13 cellular contexts compared by ENCODE assay signal in genomic region chr10:103278424-103278823, GRCh38. TPM values are rescaled to one million over a fixed set of nuclear protein-coding genes. Genes with fewer than 3 reads are reported as not detected.
A peak's percentile ranks its signal among the peaks of the same experiment; 100 is the strongest.
DNase-seq lines count a peak whose midpoint lies in the region; ATAC-seq and TF ChIP-seq lines count a peak whose summit lies in the region.
"Had no signal": no experiment of that assay in that cellular context is flagged by ENCODE, and none has a peak within 500 bp of the region (broad histone marks: within the 10 kb centered on the region; RNA-seq: fewer than 3 reads in every experiment).

No MANE protein-coding gene starts in this region.

- intact Hi-C loops in ascending aorta (cut with DNase I), result no loop called here
- intact Hi-C loops in left cardiac atrium (cut with DNase I), result no loop called here

- H3K4me1 ChIP-seq in ascending aorta, result peaks cover 8 to 12% of the 10 kb centered on the region in 2 donors

- H3K4me3 ChIP-seq in foreskin fibroblast (ENCODE audit: low read depth in 1 of 2, low read length in 2 of 2), result no peak overlapping the region
- no peak overlapping the region for H3K4me3 ChIP-seq in ascending aorta
- H3K4me3 ChIP-seq: SJCRH30 had no signal

- peaks cover 43% of the 10 kb centered on the region for H3K27me3 Mint-ChIP-seq in activated naive CD8-positive, alpha-beta T cell
- H3K27me3 Mint-ChIP-seq in activated naive CD8-positive, alpha-beta T cell treated with anti-CD3 and anti-CD28 coated beads, Interleukin-2, amount 50 U/mL, for 24 hours, result peaks cover 65% of the 10 kb centered on the region
- peaks cover 16% of the 10 kb centered on the region for H3K27me3 Mint-ChIP-seq in endothelial cell (ENCODE audit: unreplicated experiment)
- peaks cover 54 to 84% of the 10 kb centered on the region in 2 donors for H3K27me3 Mint-ChIP-seq in stimulated activated naive B cell treated with anti-CD40 and anti-IgM and Interleukin-4, amounts not matched to agents 10 μg/mL and 1 μg/mL and 100 μg/mL, for 72 hours

- H3K36me3 ChIP-seq in ascending aorta, result no peaks in the 10 kb centered on the region
- H3K36me3 ChIP-seq: SJCRH30 had no signal

- H3K27ac Mint-ChIP-seq in activated naive CD8-positive, alpha-beta T cell, result peak overlapping the region; percentile 61
- H3K27ac Mint-ChIP-seq in activated naive CD8-positive, alpha-beta T cell treated with anti-CD3 and anti-CD28 coated beads, Interleukin-2, amount 50 U/mL, for 24 hours, result no peak overlapping the region
- no peak overlapping the region for H3K27ac Mint-ChIP-seq in endothelial cell (ENCODE audit: unreplicated experiment)
- H3K27ac Mint-ChIP-seq in stimulated activated naive B cell treated with anti-CD40 and anti-IgM and Interleukin-4, amounts not matched to agents 10 μg/mL and 1 μg/mL and 100 μg/mL, for 72 hours, result peak overlapping the region; percentile 47

- no peaks in the 10 kb centered on the region for H3K9me3 ChIP-seq in ascending aorta
- H3K9me3 ChIP-seq: SJCRH30 had no signal

- H3K4me3 Mint-ChIP-seq in activated naive CD8-positive, alpha-beta T cell, result no peak overlapping the region
- no peak overlapping the region for H3K4me3 Mint-ChIP-seq in activated naive CD8-positive, alpha-beta T cell treated with anti-CD3 and anti-CD28 coated beads, Interleukin-2, amount 50 U/mL, for 24 hours
- peak overlapping the region; percentile 84 for H3K4me3 Mint-ChIP-seq in endothelial cell (ENCODE audit: unreplicated experiment)
- no peak overlapping the region for H3K4me3 Mint-ChIP-seq in stimulated activated naive B cell treated with anti-CD40 and anti-IgM and Interleukin-4, amounts not matched to agents 10 μg/mL and 1 μg/mL and 100 μg/mL, for 72 hours

- no peak for ATAC-seq in activated naive CD8-positive, alpha-beta T cell treated with anti-CD3 and anti-CD28 coated beads, Interleukin-2, amount 50 U/mL, for 24 hours
- no peak for ATAC-seq in stimulated activated naive B cell treated with anti-CD40 and anti-IgM and Interleukin-4, amounts not matched to agents 10 μg/mL and 1 μg/mL and 100 μg/mL, for 72 hours (replicated peaks)
- no peak for ATAC-seq in left cardiac atrium

- H3K27me3 ChIP-seq in ascending aorta, result peaks cover 20% of the 10 kb centered on the region
- H3K27me3 ChIP-seq: SJCRH30 had no signal

- H3K27ac ChIP-seq in ascending aorta, result no peak overlapping the region
- H3K27ac ChIP-seq: SJCRH30 had no signal

- H3K36me3 Mint-ChIP-seq in activated naive CD8-positive, alpha-beta T cell, result peaks cover 3% of the 10 kb centered on the region
- H3K36me3 Mint-ChIP-seq in activated naive CD8-positive, alpha-beta T cell treated with anti-CD3 and anti-CD28 coated beads, Interleukin-2, amount 50 U/mL, for 24 hours (ENCODE audit: low read depth), result no peaks in the 10 kb centered on the region
- H3K36me3 Mint-ChIP-seq in endothelial cell (ENCODE audit: low read depth, unreplicated experiment), result peaks cover 6% of the 10 kb centered on the region
- peaks cover 0 to 5% of the 10 kb centered on the region in 2 donors for H3K36me3 Mint-ChIP-seq in stimulated activated naive B cell treated with anti-CD40 and anti-IgM and Interleukin-4, amounts not matched to agents 10 μg/mL and 1 μg/mL and 100 μg/mL, for 72 hours

- DNase-seq in activated naive CD8-positive, alpha-beta T cell treated with anti-CD3 and anti-CD28 coated beads, Interleukin-2, amount 50 U/mL, for 24 hours, result no peak
- peak; percentile 30 for DNase-seq in NCI-H748 (lab: John Stamatoyannopoulos, UW; ENCODE audit: unreplicated experiment)
- no peak for DNase-seq in endothelial cell (ENCODE audit: low spot score)
- DNase-seq in stimulated activated naive B cell treated with anti-CD40 and anti-IgM and Interleukin-4, amounts not matched to agents 10 μg/mL and 1 μg/mL and 100 μg/mL, for 72 hours, result no peak
- no peak for DNase-seq in foreskin fibroblast
- no peak for DNase-seq in ascending aorta (ENCODE audit: low spot score in 2 of 2)
- DNase-seq in left cardiac atrium, result no peak
- DNase-seq: activated gamma-delta T cell, NCI-H2081 treated with DMSO at 0.1 percent for 48 hours had no signal

- TF ChIP-seq CTCF in endothelial cell (IDR thresholded peaks at IDR 0.05; ENCODE audit: unreplicated experiment), result no peak
- no peak for TF ChIP-seq CTCF in foreskin fibroblast (IDR thresholded peaks at IDR 0.05; ENCODE audit: low read depth, low read length)
- no peak for TF ChIP-seq CTCF in ascending aorta (IDR thresholded peaks at IDR 0.05)

- peaks cover 5% of the 10 kb centered on the region for H3K9me3 Mint-ChIP-seq in activated naive CD8-positive, alpha-beta T cell (ENCODE audit: low read depth)
- H3K9me3 Mint-ChIP-seq in activated naive CD8-positive, alpha-beta T cell treated with anti-CD3 and anti-CD28 coated beads, Interleukin-2, amount 50 U/mL, for 24 hours, result peaks cover 5% of the 10 kb centered on the region
- peaks cover 4% of the 10 kb centered on the region for H3K9me3 Mint-ChIP-seq in endothelial cell (ENCODE audit: unreplicated experiment)
- peaks cover 0 to 5% of the 10 kb centered on the region in 2 donors for H3K9me3 Mint-ChIP-seq in stimulated activated naive B cell treated with anti-CD40 and anti-IgM and Interleukin-4, amounts not matched to agents 10 μg/mL and 1 μg/mL and 100 μg/mL, for 72 hours

- peaks cover 5% of the 10 kb centered on the region for H3K4me1 Mint-ChIP-seq in activated naive CD8-positive, alpha-beta T cell (ENCODE audit: low read depth)
- peaks cover 4% of the 10 kb centered on the region for H3K4me1 Mint-ChIP-seq in activated naive CD8-positive, alpha-beta T cell treated with anti-CD3 and anti-CD28 coated beads, Interleukin-2, amount 50 U/mL, for 24 hours
- H3K4me1 Mint-ChIP-seq in endothelial cell (ENCODE audit: unreplicated experiment), result peaks cover 10% of the 10 kb centered on the region
- peaks cover 17 to 24% of the 10 kb centered on the region in 2 donors for H3K4me1 Mint-ChIP-seq in stimulated activated naive B cell treated with anti-CD40 and anti-IgM and Interleukin-4, amounts not matched to agents 10 μg/mL and 1 μg/mL and 100 μg/mL, for 72 hours

RNA-seq across cellular contexts. Expression of gene INA, which starts 1.5 kb away (rescaled TPM):
- total RNA-seq in endothelial cell (ENCODE audit: unreplicated experiment) (0.23 TPM), ascending aorta (not detected), left cardiac atrium (not detected)
- total RNA-seq: M059J, SJCRH30 had no signal

RNA-seq across cellular contexts. Expression of gene RPEL1, which starts 32.7 kb away (rescaled TPM):
- not detected for total RNA-seq in endothelial cell (ENCODE audit: unreplicated experiment)
- total RNA-seq in ascending aorta, result not detected
- total RNA-seq in left cardiac atrium, result not detected
- total RNA-seq: endothelial cell of umbilical vein, SJCRH30 had no signal

Comparison
In these comparisons a context has a peak if more than half of its experiments do, and no peak if none do; other contexts are left out.
1. H3K27ac Mint-ChIP-seq: peak in activated naive CD8-positive, alpha-beta T cell (single experiment) and stimulated activated naive B cell treated with anti-CD40 and anti-IgM and Interleukin-4, amounts not matched to agents 10 μg/mL and 1 μg/mL and 100 μg/mL, for 72 hours (single experiment); none in activated naive CD8-positive, alpha-beta T cell treated with anti-CD3 and anti-CD28 coated beads, Interleukin-2, amount 50 U/mL, for 24 hours (single experiment) and endothelial cell (single experiment).